In the genomic region with DNA sequence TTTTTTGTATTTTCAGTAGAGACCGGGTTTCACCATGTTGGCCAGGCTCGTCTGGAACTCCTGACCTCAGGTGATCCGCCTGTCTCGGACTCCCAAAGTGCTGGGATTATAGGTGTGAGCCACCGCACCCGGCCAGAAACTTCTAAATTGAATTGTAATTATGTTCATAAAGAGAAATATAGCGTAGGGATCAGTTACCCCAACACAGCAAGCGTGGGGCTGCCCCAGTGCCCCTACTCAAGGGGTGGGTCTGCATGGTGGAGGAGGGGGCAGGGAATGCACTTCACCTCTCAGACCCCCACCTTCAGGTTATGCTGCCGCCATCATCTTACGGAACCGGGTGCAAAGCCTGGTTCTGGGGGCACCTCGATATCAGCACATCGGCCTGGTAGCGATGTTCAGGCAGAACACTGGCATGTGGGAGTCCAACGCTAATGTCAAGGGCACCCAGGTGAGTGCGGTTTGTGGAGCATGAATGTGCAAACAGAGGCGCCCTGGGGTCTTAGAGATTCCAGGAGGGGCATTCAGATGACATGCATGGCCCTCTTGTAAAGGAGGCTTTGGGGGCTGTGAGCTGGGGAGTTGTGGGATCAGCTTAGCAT, we compare ENCODE assay signal across 30 cellular contexts. TPM values are rescaled to one million over a fixed set of nuclear protein-coding genes. Genes with fewer than 3 reads are reported as not detected.
"Had no signal": no experiment of that assay in that cellular context is flagged by ENCODE, and none has a peak within 500 bp of the region (broad histone marks: within the 10 kb centered on the region; RNA-seq: fewer than 3 reads in every experiment).

No MANE protein-coding gene starts in this region.

- H3K4me1 Mint-ChIP-seq: activated CD8-positive, alpha-beta memory T cell treated with anti-CD3 and anti-CD28 coated beads, Interleukin-2, amount 10 ng/mL, durations not matched to agents 7 days and 5 days; activated naive CD4-positive, alpha-beta T cell treated with anti-CD3 and anti-CD28 coated beads, Interleukin-2, amount 10 ng/mL, durations not matched to agents 7 days and 5 days had no signal

- H3K9me3 Mint-ChIP-seq: activated CD8-positive, alpha-beta T cell treated with anti-CD3 and anti-CD28 coated beads for 36 hours; activated naive CD4-positive, alpha-beta T cell treated with anti-CD3 and anti-CD28 coated beads, Interleukin-2, amount 50 U/mL, for 72 hours; activated T-cell treated with anti-CD3 and anti-CD28 coated beads, Interleukin-2, amount 50 U/mL, for 24 hours; activated T-cell treated with anti-CD3 and anti-CD28 coated beads, Interleukin-2, amount 50 U/mL, for 72 hours; central memory CD8-positive, alpha-beta T cell; effector memory CD8-positive, alpha-beta T cell had no signal

- H3K27ac Mint-ChIP-seq: activated CD8-positive, alpha-beta memory T cell treated with anti-CD3 and anti-CD28 coated beads, Interleukin-2, amount 10 ng/mL, durations not matched to agents 7 days and 5 days; activated CD8-positive, alpha-beta T cell treated with anti-CD3 and anti-CD28 coated beads for 36 hours; activated naive CD4-positive, alpha-beta T cell treated with anti-CD3 and anti-CD28 coated beads, Interleukin-2, amount 10 ng/mL, durations not matched to agents 7 days and 5 days; activated naive CD4-positive, alpha-beta T cell treated with anti-CD3 and anti-CD28 coated beads, Interleukin-2, amount 50 U/mL, for 72 hours; activated naive CD8-positive, alpha-beta T cell treated with anti-CD3 and anti-CD28 coated beads, Interleukin-2, amount 10 ng/mL, durations not matched to agents 7 days and 5 days; activated T-cell treated with anti-CD3 and anti-CD28 coated beads, Interleukin-2, amount 50 U/mL, for 24 hours; activated T-cell treated with anti-CD3 and anti-CD28 coated beads, Interleukin-2, amount 50 U/mL, for 72 hours; brain; effector memory CD8-positive, alpha-beta T cell; T-helper 17 cell had no signal

- DNase-seq: activated CD4-positive, alpha-beta T cell treated with anti-CD3 and anti-CD28 coated beads for 1 hour; activated CD4-positive, alpha-beta T cell treated with anti-CD3 and anti-CD28 coated beads for 4 hours; activated CD4-positive, alpha-beta T cell treated with anti-CD3 and anti-CD28 coated beads, Interleukin-2, amount 10 ng/mL, durations not matched to agents 7 days and 5 days; activated CD4-positive, alpha-beta T cell treated with anti-CD3 and anti-CD28 coated beads, Interleukin-2, amount 50 U/mL, for 48 hours; activated CD8-positive, alpha-beta memory T cell treated with anti-CD3 and anti-CD28 coated beads, Interleukin-2, amount 10 ng/mL, durations not matched to agents 7 days and 5 days; activated CD8-positive, alpha-beta memory T cell treated with anti-CD3 and anti-CD28 coated beads, Interleukin-2, amount 50 U/mL, for 4 hours; activated CD8-positive, alpha-beta T cell treated with anti-CD3 and anti-CD28 coated beads for 36 hours; activated gamma-delta T cell; activated naive CD4-positive, alpha-beta T cell; activated naive CD4-positive, alpha-beta T cell treated with anti-CD3 and anti-CD28 coated beads, Interleukin-2, amount 10 ng/mL, durations not matched to agents 7 days and 5 days; activated naive CD8-positive, alpha-beta T cell treated with anti-CD3 and anti-CD28 coated beads, Interleukin-2, amount 10 ng/mL, durations not matched to agents 7 days and 5 days; activated T-cell treated with anti-CD3 and anti-CD28 coated beads for 4 hours; activated T-cell treated with anti-CD3 and anti-CD28 coated beads, Interleukin-2, amount 50 U/mL, for 24 hours; activated T-cell treated with anti-CD3 and anti-CD28 coated beads, Interleukin-2, amount 50 U/mL, for 72 hours; cortex of kidney; dermis blood vessel endothelial cell; effector CD4-positive, alpha-beta T cell; effector memory CD8-positive, alpha-beta T cell; erythroblast; foreskin keratinocyte; gastrocnemius medialis; glutamatergic neuron; heart left ventricle; T-helper 1 cell; T-helper 17 cell had no signal

- H3K27me3 Mint-ChIP-seq: effector memory CD8-positive, alpha-beta T cell; T-helper 17 cell had no signal

- H3K4me3 Mint-ChIP-seq: activated CD4-positive, alpha-beta T cell treated with anti-CD3 and anti-CD28 coated beads, Interleukin-2, amount 10 ng/mL, durations not matched to agents 7 days and 5 days; activated CD8-positive, alpha-beta memory T cell treated with anti-CD3 and anti-CD28 coated beads, Interleukin-2, amount 10 ng/mL, durations not matched to agents 7 days and 5 days; activated CD8-positive, alpha-beta T cell treated with anti-CD3 and anti-CD28 coated beads for 36 hours; activated naive CD4-positive, alpha-beta T cell treated with anti-CD3 and anti-CD28 coated beads, Interleukin-2, amount 10 ng/mL, durations not matched to agents 7 days and 5 days; activated naive CD8-positive, alpha-beta T cell treated with anti-CD3 and anti-CD28 coated beads, Interleukin-2, amount 10 ng/mL, durations not matched to agents 7 days and 5 days; activated T-cell treated with anti-CD3 and anti-CD28 coated beads, Interleukin-2, amount 50 U/mL, for 24 hours; activated T-cell treated with anti-CD3 and anti-CD28 coated beads, Interleukin-2, amount 50 U/mL, for 72 hours; brain; central memory CD8-positive, alpha-beta T cell; effector memory CD8-positive, alpha-beta T cell; T-helper 17 cell had no signal

- ATAC-seq: activated CD8-positive, alpha-beta memory T cell treated with anti-CD3 and anti-CD28 coated beads, Interleukin-2, amount 10 ng/mL, durations not matched to agents 7 days and 5 days; activated CD8-positive, alpha-beta T cell treated with anti-CD3 and anti-CD28 coated beads for 36 hours; activated naive CD4-positive, alpha-beta T cell treated with anti-CD3 and anti-CD28 coated beads, Interleukin-2, amount 50 U/mL, for 72 hours; activated T-cell treated with anti-CD3 and anti-CD28 coated beads, Interleukin-2, amount 50 U/mL, for 72 hours; effector memory CD8-positive, alpha-beta T cell; foreskin keratinocyte; gastrocnemius medialis; heart left ventricle; T-helper 17 cell had no signal

- H3K36me3 Mint-ChIP-seq: activated naive CD4-positive, alpha-beta T cell treated with anti-CD3 and anti-CD28 coated beads, Interleukin-2, amount 50 U/mL, for 72 hours; brain had no signal

RNA-seq across cellular contexts. Expression of gene ITGAM, which starts 18.0 kb away (rescaled TPM):
- total RNA-seq: cardiac muscle cell, chondrocyte had no signal
